Comparison of ENCODE assay signal across 20 cellular contexts in genomic region chr12:9391751-9392240, GRCh38.
DNase-seq lines count a peak whose midpoint lies in the region; ATAC-seq, FAIRE-seq and TF ChIP-seq lines count a peak whose summit lies in the region.
"Had no signal": no experiment of that assay in that cellular context is flagged by ENCODE, and none has a peak within 500 bp of the region (broad histone marks: within the 10 kb centered on the region; RNA-seq: fewer than 3 reads in every experiment).

No MANE protein-coding gene starts in this region.

- H3K4me2 ChIP-seq in H1 (ENCODE audit: insufficient read depth in 1 of 2, low read depth in 2 of 2, low read length in 2 of 2), result peak overlapping the region in 1 of 2 experiments; percentile 45; a peak in 1 of 4 replicates

- H3K36me3 ChIP-seq in H7 (replicated peaks; ENCODE audit: control insufficient read depth, insufficient read depth, low read length) (no peaks in the 10 kb centered on the region), H1 (ENCODE audit: control insufficient read depth in 2 of 4, insufficient read depth in 4 of 4, low read length in 3 of 4) (no peaks in the 10 kb centered on the region)

- H3K27ac ChIP-seq in H1 (ENCODE audit: low read depth, low read length), result no peak overlapping the region

- FAIRE-seq in H1 (lab: Jason Lieb, UNC), result no peak
- FAIRE-seq: GM12892 had no signal

- H3K27me3 ChIP-seq in H7 (ENCODE audit: control insufficient read depth, insufficient read depth, low read length) (no peaks in the 10 kb centered on the region), H1 (replicated peaks in 1 of 4; ENCODE audit: control insufficient read depth in 3 of 4, extremely low read depth in 1 of 4, insufficient read depth in 3 of 4, low read length in 3 of 4) (no peaks in the 10 kb centered on the region)

- H3K4ac ChIP-seq in H1 (replicated peaks; ENCODE audit: insufficient read length, low read depth, low read length), result no peak overlapping the region

- H2AK5ac ChIP-seq in H1 (ENCODE audit: low read depth, low read length), result no peak overlapping the region

- H2BK5ac ChIP-seq in H1 (ENCODE audit: low read depth, low read length), result no peak overlapping the region

- no peak overlapping the region for H2BK12ac ChIP-seq in H1 (ENCODE audit: low read depth, low read length)

- H2BK20ac ChIP-seq in H1 (ENCODE audit: low read length), result no peak overlapping the region

- H3K9ac ChIP-seq in H1 (replicated peaks in 1 of 4; ENCODE audit: extremely low read depth in 1 of 4, low read depth in 3 of 4, low read length in 3 of 4), result peak overlapping the region in 1 of 4 experiments; percentile 49; a peak in 1 of 7 replicates

- H3K4me1 Mint-ChIP-seq in nephron, result peaks cover 15% of the 10 kb centered on the region

- H3K4me1 ChIP-seq in H1 (replicated peaks in 1 of 4; ENCODE audit: control insufficient read depth in 3 of 4, insufficient read depth in 4 of 4, low read length in 3 of 4), result peaks cover 0 to 7% (median 3%) of the 10 kb centered on the region in 4 experiments; a peak in 3 of 7 replicates

- H3K4me3 ChIP-seq in H7 (ENCODE audit: insufficient read depth, low read depth, low read length), result no peak overlapping the region
- no peak overlapping the region for H3K4me3 ChIP-seq in H1 (ENCODE audit: extremely low read depth in 1 of 4, insufficient read depth in 2 of 4, low read depth in 3 of 4, low read length in 4 of 4)

- no peak overlapping the region for H2AFZ ChIP-seq in H1 (ENCODE audit: low read length)

- H2BK120ac ChIP-seq in H1 (replicated peaks; ENCODE audit: low read depth, low read length), result no peak overlapping the region

- no peak overlapping the region for H2BK15ac ChIP-seq in H1 (ENCODE audit: low read length)

- no peak overlapping the region for H3K14ac ChIP-seq in H1 (ENCODE audit: insufficient read length)

- H3K23me2 ChIP-seq in H1 (ENCODE audit: low read depth, low read length), result no peaks in the 10 kb centered on the region

- no peak for TF ChIP-seq POLR2A in H1 (IDR thresholded peaks at IDR 0.05; ENCODE audit: control extremely low read depth in 1 of 2, low read depth in 2 of 2, low read length in 2 of 2)

- no peaks in the 10 kb centered on the region for H3K27me3 Mint-ChIP-seq in nephron (ENCODE audit: low read depth)

- H3K9me3 Mint-ChIP-seq in nephron, result no peaks in the 10 kb centered on the region
- H3K9me3 Mint-ChIP-seq: CD14-positive monocyte had no signal

- H3K4me3 Mint-ChIP-seq in nephron, result no peak overlapping the region
- H3K4me3 Mint-ChIP-seq: CD14-positive monocyte had no signal

- POLR2A ChIA-PET in H1 (lab: Charles Lee; ENCODE audit: partially characterized antibody), result interaction anchor here (0.5 kb wide), 1 partner anchor 1325 kb away, joined by 4 read pairs; no protein-coding TSS in a partner anchor

- H4K91ac ChIP-seq in H1 (replicated peaks; ENCODE audit: insufficient read length, low read length), result no peak overlapping the region

- H3K79me2 ChIP-seq in H1 (ENCODE audit: control insufficient read depth in 1 of 2, insufficient read depth in 2 of 2, low read length in 2 of 2), result no peaks in the 10 kb centered on the region

- no peaks in the 10 kb centered on the region for H3K79me1 ChIP-seq in H1 (ENCODE audit: low read depth, low read length)

- WGBS in H1 (ENCODE audit: extremely low coverage in 1 of 2, insufficient coverage in 1 of 2, insufficient read length in 1 of 2, insufficient replicate concordance in 2 of 2, low coverage in 1 of 2, low lambda C conversion rate in 2 of 2, missing lambda C conversion rate in 1 of 2), 2 experiments, result 74% methylated on average over 2 of the region's 2 CpGs; no CpG with 5 or more reads in 1 of the 2 experiments

- H3K23ac ChIP-seq in H1 (ENCODE audit: insufficient read length), result no peak overlapping the region

- no peak overlapping the region for H3K56ac ChIP-seq in H1 (replicated peaks; ENCODE audit: insufficient read length, low read depth, low read length)

- no peak for TF ChIP-seq EP300 in H1 (IDR thresholded peaks at IDR 0.05; ENCODE audit: borderline replicate concordance in 1 of 2, low read depth in 2 of 2, low read length in 2 of 2)

- TF ChIP-seq CTCF in H1 (IDR thresholded peaks at IDR 0.05; ENCODE audit: control extremely low read depth in 1 of 3, insufficient read depth in 1 of 3, low read depth in 1 of 3, low read length in 3 of 3) (no peak), nephron (IDR thresholded peaks at IDR 0.05; ENCODE audit: unreplicated experiment in 3 of 3) (no peak)

- no peak for TF ChIP-seq RAD21 in H1 (IDR thresholded peaks at IDR 0.05 in 1 of 2, conservative IDR thresholded peaks at IDR 0.05 in 1 of 2; ENCODE audit: low read depth in 2 of 2, low read length in 2 of 2)

- CTCF ChIA-PET in H1 (lab: Charles Lee; ENCODE audit: partially characterized antibody), result interaction anchor here (1.7 kb wide), 1 partner anchor 14 kb away, joined by 4 read pairs; no protein-coding TSS in a partner anchor

- no peak overlapping the region for H3K18ac ChIP-seq in H1 (ENCODE audit: extremely low read depth, low read length)

- peaks cover 6% of the 10 kb centered on the region for H3K36me3 Mint-ChIP-seq in nephron (ENCODE audit: low read depth)

- no peak overlapping the region for H4K5ac ChIP-seq in H1 (ENCODE audit: insufficient read length, low read depth, low read length)

- H4K20me1 ChIP-seq in H1 (replicated peaks in 1 of 2; ENCODE audit: control insufficient read depth in 1 of 2, insufficient read depth in 2 of 2, low read length in 2 of 2), result no peaks in the 10 kb centered on the region

- no peak overlapping the region for H4K8ac ChIP-seq in H1 (ENCODE audit: extremely low read depth, insufficient read depth, low read length)

- H3K27ac Mint-ChIP-seq in nephron, result peak overlapping the region; percentile 73 to 90 (median 85)
- H3K27ac Mint-ChIP-seq: CD14-positive monocyte had no signal

- ATAC-seq in GM18498 (IDR thresholded peaks at IDR 0.05; ENCODE audit: unreplicated experiment) (no peak), GM19452 (IDR thresholded peaks at IDR 0.05; ENCODE audit: unreplicated experiment) (no peak), HG03108 (IDR thresholded peaks at IDR 0.05; ENCODE audit: unreplicated experiment) (no peak)
- ATAC-seq: SK-N-SH treated with all-trans-retinoic acid at 6 μM for 48 hours had no signal

- DNase-seq in H7 (peak; percentile 26), NCI-H2107 treated with DMSO at 0.1 percent for 48 hours (lab: John Stamatoyannopoulos, UW; ENCODE audit: unreplicated experiment) (peak; percentile 49), H1 (ENCODE audit: low read depth in 1 of 2, low spot score in 2 of 2) (no peak), NCI-H526 treated with DMSO at 0.1 percent for 48 hours (lab: John Stamatoyannopoulos, UW) (no peak)
- DNase-seq: AML-193; DMS 273 treated with DMSO at 0.1 percent for 48 hours; NCI-H1092; NCI-H1694; NCI-H2171; NCI-H510A; NK-92 treated with Interleukin-12 subunit alpha and Interleukin-12 subunit beta, amount 100 ng/mL, for 24 hours; SHP77 treated with DMSO at 0.1 percent for 48 hours; T-helper 1 cell had no signal

- no peaks in the 10 kb centered on the region for H3K9me3 ChIP-seq in H1 (ENCODE audit: insufficient read depth in 2 of 2, low read depth in 1 of 2, low read length in 1 of 2)

TF ChIP-seq in H1, 55 proteins besides CTCF, POLR2A, EP300 and RAD21:
- TF ChIP-seq SP1 (IDR thresholded peaks at IDR 0.05; ENCODE audit: low read depth, low read length) (no peak), ATF3 (IDR thresholded peaks at IDR 0.05; ENCODE audit: insufficient read depth, low read depth, low read length) (no peak), NANOG (IDR thresholded peaks at IDR 0.05; ENCODE audit: insufficient read depth, low read depth, low read length, poor library complexity, severe bottlenecking) (peak; percentile 25), FOSL1 (IDR thresholded peaks at IDR 0.05; ENCODE audit: insufficient read depth, low read depth, low read length) (no peak), SIX5 (IDR thresholded peaks at IDR 0.05; ENCODE audit: low read depth, low read length) (no peak), SP4 (IDR thresholded peaks at IDR 0.05; ENCODE audit: low read length) (no peak)

Comparison
In these comparisons a context has a peak if more than half of its experiments do, and no peak if none do; other contexts are left out.
1. DNase-seq: peak in H7 (single experiment) and NCI-H2107 treated with DMSO at 0.1 percent for 48 hours (single experiment); none in H1 (0 of 2) and NCI-H526 treated with DMSO at 0.1 percent for 48 hours (single experiment).